In genomic region chr10:30432631-30433285, GRCh38 we compare ENCODE assay signal across 8 cellular contexts. TPM values are rescaled to one million over a fixed set of nuclear protein-coding genes. Genes with fewer than 3 reads are reported as not detected.
DNase-seq lines count a peak whose midpoint lies in the region; ATAC-seq and TF ChIP-seq lines count a peak whose summit lies in the region.

No MANE protein-coding gene starts in this region.

- H3K36me3 ChIP-seq in kidney epithelial cell (ENCODE audit: control insufficient read depth, insufficient read depth, low read length) (no peaks in the 10 kb centered on the region), suprapubic skin (no peaks in the 10 kb centered on the region)

- peak overlapping the region; percentile 95 for H3K4me3 Mint-ChIP-seq in activated CD8-positive, alpha-beta memory T cell treated with anti-CD3 and anti-CD28 coated beads, Interleukin-2, amount 10 ng/mL, durations not matched to agents 7 days and 5 days

- TF ChIP-seq CTCF in kidney epithelial cell (IDR thresholded peaks at IDR 0.05; ENCODE audit: insufficient read depth, low read length, poor library complexity, severe bottlenecking) (no peak), suprapubic skin (IDR thresholded peaks at IDR 0.05) (no peak)

- H3K4me3 ChIP-seq in kidney epithelial cell (ENCODE audit: low read depth, low read length) (peak overlapping the region; percentile 83), suprapubic skin (peak overlapping the region; percentile 91)

- no peaks in the 10 kb centered on the region for H3K27me3 Mint-ChIP-seq in activated CD8-positive, alpha-beta memory T cell treated with anti-CD3 and anti-CD28 coated beads, Interleukin-2, amount 10 ng/mL, durations not matched to agents 7 days and 5 days

- CTCF ChIA-PET in activated CD8-positive, alpha-beta memory T cell treated with anti-CD3 and anti-CD28 coated beads, Interleukin-2, amount 10 ng/mL, durations not matched to agents 7 days and 5 days (lab: Charles Lee): interaction anchor here (0.6 to 11.3 kb wide), 8 partner anchors 13 to 104 kb away, joined by 3 to 119 read pairs (median 6); no protein-coding TSS in a partner anchor

- DNase-seq in activated CD8-positive, alpha-beta memory T cell treated with anti-CD3 and anti-CD28 coated beads, Interleukin-2, amount 10 ng/mL, durations not matched to agents 7 days and 5 days: no peak
- DNase-seq in activated CD8-positive, alpha-beta memory T cell treated with anti-CD3 and anti-CD28 coated beads for 24 hours: no peak
- DNase-seq in kidney epithelial cell (ENCODE audit: low read depth) (no peak), suprapubic skin (ENCODE audit: low spot score in 2 of 2) (no peak), NCI-H2029 treated with DMSO at 0.1 percent for 48 hours (lab: John Stamatoyannopoulos, UW) (no peak)
- DNase-seq in activated CD4-positive, alpha-beta T cell treated with anti-CD3 and anti-CD28 coated beads, Interleukin-2, amount 50 U/mL, for 48 hours: no peak

- H3K36me3 Mint-ChIP-seq in activated CD8-positive, alpha-beta memory T cell treated with anti-CD3 and anti-CD28 coated beads, Interleukin-2, amount 10 ng/mL, durations not matched to agents 7 days and 5 days: peaks cover 29% of the 10 kb centered on the region

- TF ChIP-seq POLR2A in suprapubic skin (IDR thresholded peaks at IDR 0.05): no peak

- peak; percentile 0 for ATAC-seq in activated CD8-positive, alpha-beta memory T cell treated with anti-CD3 and anti-CD28 coated beads, Interleukin-2, amount 10 ng/mL, durations not matched to agents 7 days and 5 days
- peak; percentile 6 for ATAC-seq in HG03139 (IDR thresholded peaks at IDR 0.05; ENCODE audit: unreplicated experiment)

- no peaks in the 10 kb centered on the region for H3K9me3 ChIP-seq in suprapubic skin

- peaks cover 47% of the 10 kb centered on the region for H3K4me1 Mint-ChIP-seq in activated CD8-positive, alpha-beta memory T cell treated with anti-CD3 and anti-CD28 coated beads, Interleukin-2, amount 10 ng/mL, durations not matched to agents 7 days and 5 days

- 29% methylated on average over 32 of the region's 32 CpGs for WGBS in suprapubic skin

- no peaks in the 10 kb centered on the region for H3K9me3 Mint-ChIP-seq in activated CD8-positive, alpha-beta memory T cell treated with anti-CD3 and anti-CD28 coated beads, Interleukin-2, amount 10 ng/mL, durations not matched to agents 7 days and 5 days (ENCODE audit: low read depth)

- H3K4me1 ChIP-seq in suprapubic skin: peaks cover 62% of the 10 kb centered on the region

- H3K27me3 ChIP-seq in kidney epithelial cell (ENCODE audit: control insufficient read depth, insufficient read depth, low read length) (no peaks in the 10 kb centered on the region), suprapubic skin (no peaks in the 10 kb centered on the region)

- no peak for TF ChIP-seq EP300 in suprapubic skin (IDR thresholded peaks at IDR 0.05)

- H3K27ac ChIP-seq in angular gyrus (ENCODE audit: low read depth, low read length) (peak overlapping the region; percentile 73), suprapubic skin (peak overlapping the region; percentile 100)

- peak overlapping the region; percentile 95 for H3K27ac Mint-ChIP-seq in activated CD8-positive, alpha-beta memory T cell treated with anti-CD3 and anti-CD28 coated beads, Interleukin-2, amount 10 ng/mL, durations not matched to agents 7 days and 5 days

RNA-seq across cellular contexts. Expression of gene MAP3K8, which starts 1.2 kb away (rescaled TPM):
- 10 to 100 TPM; 54.5 to 56.8 TPM for total RNA-seq in activated CD8-positive, alpha-beta memory T cell treated with anti-CD3 and anti-CD28 coated beads, Interleukin-2, amount 10 ng/mL, durations not matched to agents 7 days and 5 days
- total RNA-seq in kidney epithelial cell (5.8 and 10.4 TPM in 2 replicates), suprapubic skin (10 to 100 TPM; 21.9 to 56.4 (median 54.2) TPM)
